ENCODE assay signal across 1 cellular context in genomic region chr6:146106532-146106931, GRCh38.
TF ChIP-seq lines count a peak whose summit lies in the region.

No MANE protein-coding gene starts in this region.

TF ChIP-seq in GM23338, 12 proteins besides CTCF, POLR2A, EP300 and RAD21 (continued from another document):
- TF ChIP-seq ETS1 (IDR thresholded peaks at IDR 0.05) (no peak), POLR2AphosphoS5 (IDR thresholded peaks at IDR 0.05; ENCODE audit: low read depth) (no peak), EZH2 (IDR thresholded peaks at IDR 0.05; ENCODE audit: low read depth, unreplicated experiment) (no peak), REST (IDR thresholded peaks at IDR 0.05; ENCODE audit: unreplicated experiment) (no peak), NANOG (IDR thresholded peaks at IDR 0.05; ENCODE audit: borderline replicate concordance) (no peak), STAT1 (IDR thresholded peaks at IDR 0.05; ENCODE audit: unreplicated experiment) (no peak), EZH2phosphoT487 (IDR thresholded peaks at IDR 0.05; ENCODE audit: unreplicated experiment) (no peak)
